In genomic region chr1:64950284-64950809, GRCh38 we compare ENCODE assay signal across 18 cellular contexts. TPM values are rescaled to one million over a fixed set of nuclear protein-coding genes. Genes with fewer than 3 reads are reported as not detected.
A peak's percentile ranks its signal among the peaks of the same experiment; 100 is the strongest.
DNase-seq lines count a peak whose midpoint lies in the region; ATAC-seq and TF ChIP-seq lines count a peak whose summit lies in the region.
"Had no signal": no experiment of that assay in that cellular context is flagged by ENCODE, and none has a peak within 500 bp of the region (broad histone marks: within the 10 kb centered on the region; RNA-seq: fewer than 3 reads in every experiment).

No MANE protein-coding gene starts in this region.

- no peak overlapping the region for H3K27ac ChIP-seq in CD8-positive, alpha-beta T cell (ENCODE audit: low read depth, low read length)
- H3K27ac ChIP-seq in mesendoderm (ENCODE audit: low read depth, low read length): no peak overlapping the region
- H3K27ac ChIP-seq: 22Rv1, tibial nerve had no signal

- no peak overlapping the region for H2AK5ac ChIP-seq in mesendoderm (ENCODE audit: low read length)

- peaks cover 6% of the 10 kb centered on the region for H3K79me1 ChIP-seq in mesendoderm (ENCODE audit: low read length)

- H3K9me3 Mint-ChIP-seq in CD8-positive, alpha-beta T cell: no peaks in the 10 kb centered on the region
- H3K9me3 Mint-ChIP-seq in activated T-helper 1 cell treated with anti-CD3 and anti-CD28 coated beads, Interleukin-12 subunit alpha, Interleukin-12 subunit beta, Interleukin-2, Interleukin-4 antibody, amounts not matched to agents 30 ng/mL and 10 ng/mL and 1 ng/mL, durations not matched to agents 14 hours and 24 hours and 36 hours: no peaks in the 10 kb centered on the region
- H3K9me3 Mint-ChIP-seq: mesothelial cell of epicardium; T-helper 1 cell treated with Interleukin-12 subunit alpha and Interleukin-12 subunit beta and Interleukin-4 antibody, amounts not matched to agents 30 μg/mL and 1 μg/mL, for 36 hours had no signal

- TF ChIP-seq CTCF in CD8-positive, alpha-beta T cell (IDR thresholded peaks at IDR 0.05): no peak

- no peak overlapping the region for H3K4ac ChIP-seq in mesendoderm (ENCODE audit: low read depth, low read length)

- no peaks in the 10 kb centered on the region for H3K9me3 ChIP-seq in CD8-positive, alpha-beta T cell (ENCODE audit: low read length)
- H3K9me3 ChIP-seq: tibial nerve had no signal

- no peaks in the 10 kb centered on the region for H3K27me3 Mint-ChIP-seq in CD8-positive, alpha-beta T cell (ENCODE audit: low read depth)
- no peaks in the 10 kb centered on the region for H3K27me3 Mint-ChIP-seq in activated T-helper 1 cell treated with anti-CD3 and anti-CD28 coated beads, Interleukin-12 subunit alpha, Interleukin-12 subunit beta, Interleukin-2, Interleukin-4 antibody, amounts not matched to agents 30 ng/mL and 10 ng/mL and 1 ng/mL, durations not matched to agents 14 hours and 24 hours and 36 hours (ENCODE audit: insufficient read depth)

- POLR2A ChIA-PET in CD8-positive, alpha-beta T cell (lab: Charles Lee): interaction anchor here (1.5 kb wide), 1 partner anchor 11 kb away, joined by 4 read pairs; no protein-coding TSS in a partner anchor

- peak; percentile 18 for DNase-seq in DMS53 (lab: John Stamatoyannopoulos, UW)
- no peak for DNase-seq in DMS53 treated with DMSO at 0.1 percent for 48 hours (lab: John Stamatoyannopoulos, UW; ENCODE audit: unreplicated experiment)
- no peak for DNase-seq in CD8-positive, alpha-beta T cell
- no peak for DNase-seq in activated T-helper 1 cell treated with anti-CD3 and anti-CD28 coated beads, Interleukin-12 subunit alpha, Interleukin-12 subunit beta, Interleukin-2, Interleukin-4 antibody, amounts not matched to agents 30 ng/mL and 10 ng/mL and 1 ng/mL, durations not matched to agents 14 hours and 24 hours and 36 hours (ENCODE audit: low spot score)
- DNase-seq in mesendoderm: no peak
- no peak for DNase-seq in putamen (ENCODE audit: low spot score)
- DNase-seq: activated CD4-positive, alpha-beta T cell treated with anti-CD3 and anti-CD28 coated beads for 1 hour; activated effector memory CD4-positive, alpha-beta T cell treated with anti-CD3 and anti-CD28 coated beads, Interleukin-2, amount 50 U/mL, for 16 hours; nucleus accumbens; stimulated activated CD4-positive, alpha-beta T cell treated with anti-CD3 and anti-CD28 coated beads, Interleukin-4, amount 100 ng/mL, for 1 hour; stimulated activated CD8-positive, alpha-beta memory T cell treated with anti-CD3 and anti-CD28 coated beads, Interleukin-4, amount 100 ng/mL, for 48 hours had no signal

- no peak overlapping the region for H2BK120ac ChIP-seq in mesendoderm (ENCODE audit: low read depth, low read length)

- H3K9ac ChIP-seq in mesendoderm (ENCODE audit: low read length): no peak overlapping the region

- H3K4me3 Mint-ChIP-seq in CD8-positive, alpha-beta T cell: peak overlapping the region; percentile 36
- H3K4me3 Mint-ChIP-seq in activated T-helper 1 cell treated with anti-CD3 and anti-CD28 coated beads, Interleukin-12 subunit alpha, Interleukin-12 subunit beta, Interleukin-2, Interleukin-4 antibody, amounts not matched to agents 30 ng/mL and 10 ng/mL and 1 ng/mL, durations not matched to agents 14 hours and 24 hours and 36 hours: no peak overlapping the region
- H3K4me3 Mint-ChIP-seq: mesothelial cell of epicardium; T-helper 1 cell treated with Interleukin-12 subunit alpha and Interleukin-12 subunit beta and Interleukin-4 antibody, amounts not matched to agents 30 μg/mL and 1 μg/mL, for 36 hours had no signal

- peaks cover 75% of the 10 kb centered on the region for H3K4me1 Mint-ChIP-seq in CD8-positive, alpha-beta T cell (ENCODE audit: low read depth)
- peaks cover 68% of the 10 kb centered on the region for H3K4me1 Mint-ChIP-seq in activated T-helper 1 cell treated with anti-CD3 and anti-CD28 coated beads, Interleukin-12 subunit alpha, Interleukin-12 subunit beta, Interleukin-2, Interleukin-4 antibody, amounts not matched to agents 30 ng/mL and 10 ng/mL and 1 ng/mL, durations not matched to agents 14 hours and 24 hours and 36 hours (ENCODE audit: low read depth)

- H3K23ac ChIP-seq in mesendoderm (ENCODE audit: low read length): no peak overlapping the region

- H3K79me2 ChIP-seq in mesendoderm (ENCODE audit: control insufficient read depth, insufficient read depth, low read length): no peaks in the 10 kb centered on the region

- no peak overlapping the region for H3K4me2 ChIP-seq in mesendoderm (ENCODE audit: low read length)

- no peak overlapping the region for H2BK5ac ChIP-seq in mesendoderm (ENCODE audit: low read length)

- H3K36me3 ChIP-seq in CD8-positive, alpha-beta T cell (ENCODE audit: insufficient read depth, low read length): no peaks in the 10 kb centered on the region
- H3K36me3 ChIP-seq in mesendoderm (ENCODE audit: control insufficient read depth, insufficient read depth, low read length): no peaks in the 10 kb centered on the region
- H3K36me3 ChIP-seq: tibial nerve had no signal

- H3K4me3 ChIP-seq in CD8-positive, alpha-beta T cell (ENCODE audit: low read depth, low read length): no peak overlapping the region
- H3K4me3 ChIP-seq in mesendoderm (ENCODE audit: low read length): no peak overlapping the region
- H3K4me3 ChIP-seq: tibial nerve had no signal

- peak overlapping the region; percentile 51 for H3K18ac ChIP-seq in mesendoderm (ENCODE audit: low read length)

- H4K8ac ChIP-seq in mesendoderm (ENCODE audit: low read depth, low read length): no peak overlapping the region

- peaks cover 82% of the 10 kb centered on the region for H3K4me1 ChIP-seq in CD8-positive, alpha-beta T cell (ENCODE audit: insufficient read depth, low read length)
- H3K4me1 ChIP-seq in mesendoderm (ENCODE audit: control insufficient read depth, low read depth, low read length): no peaks in the 10 kb centered on the region

- H3K36me3 Mint-ChIP-seq in CD8-positive, alpha-beta T cell: peaks cover 10% of the 10 kb centered on the region
- H3K36me3 Mint-ChIP-seq in activated T-helper 1 cell treated with anti-CD3 and anti-CD28 coated beads, Interleukin-12 subunit alpha, Interleukin-12 subunit beta, Interleukin-2, Interleukin-4 antibody, amounts not matched to agents 30 ng/mL and 10 ng/mL and 1 ng/mL, durations not matched to agents 14 hours and 24 hours and 36 hours (ENCODE audit: low read depth): no peaks in the 10 kb centered on the region

- CTCF ChIA-PET in CD8-positive, alpha-beta T cell (lab: Charles Lee): no interaction called here

- H2BK15ac ChIP-seq in mesendoderm (replicated peaks; ENCODE audit: low read depth): no peak overlapping the region

- no CpG with 5 or more reads among the region's 6 CpGs for WGBS in mesendoderm (ENCODE audit: extremely low coverage, insufficient coverage, low lambda C conversion rate)

- H4K5ac ChIP-seq in mesendoderm (ENCODE audit: low read length): no peak overlapping the region

- H3K27ac Mint-ChIP-seq in CD8-positive, alpha-beta T cell: peak overlapping the region; percentile 28
- peak overlapping the region; percentile 18 for H3K27ac Mint-ChIP-seq in activated T-helper 1 cell treated with anti-CD3 and anti-CD28 coated beads, Interleukin-12 subunit alpha, Interleukin-12 subunit beta, Interleukin-2, Interleukin-4 antibody, amounts not matched to agents 30 ng/mL and 10 ng/mL and 1 ng/mL, durations not matched to agents 14 hours and 24 hours and 36 hours
- H3K27ac Mint-ChIP-seq: mesothelial cell of epicardium; T-helper 1 cell treated with Interleukin-12 subunit alpha and Interleukin-12 subunit beta and Interleukin-4 antibody, amounts not matched to agents 30 μg/mL and 1 μg/mL, for 36 hours had no signal

- intact Hi-C loops in CD8-positive, alpha-beta T cell (cut with DNase I, micrococcal nuclease): loop anchor here in 1 of 2 experiments (2.0 kb wide), 1 partner anchor 14 kb away; no protein-coding TSS in a partner anchor
- intact Hi-C loops in activated T-helper 1 cell treated with anti-CD3 and anti-CD28 coated beads, Interleukin-12 subunit alpha, Interleukin-12 subunit beta, Interleukin-2, Interleukin-4 antibody, amounts not matched to agents 30 ng/mL and 10 ng/mL and 1 ng/mL, durations not matched to agents 14 hours and 24 hours and 36 hours (cut with micrococcal nuclease): no loop called here

- no peak overlapping the region for H3K56ac ChIP-seq in mesendoderm (ENCODE audit: low read length)

- no peaks in the 10 kb centered on the region for H3K27me3 ChIP-seq in CD8-positive, alpha-beta T cell (ENCODE audit: insufficient read depth, low read length)
- no peaks in the 10 kb centered on the region for H3K27me3 ChIP-seq in mesendoderm (ENCODE audit: insufficient read depth, low read length, poor library complexity)
- H3K27me3 ChIP-seq: tibial nerve had no signal

- ATAC-seq in CD8-positive, alpha-beta T cell: no peak
- ATAC-seq in GM18907 (IDR thresholded peaks at IDR 0.05; ENCODE audit: unreplicated experiment) (no peak), GM21447 (IDR thresholded peaks at IDR 0.05; ENCODE audit: unreplicated experiment) (no peak)
- ATAC-seq: HCT116 had no signal

RNA-seq across cellular contexts. Expression of gene JAK1, which starts 16.0 kb away (rescaled TPM):
- total RNA-seq in CD8-positive, alpha-beta T cell: 100 to 1,000 TPM; 280 to 298 TPM
- 102 TPM in 2 replicates for total RNA-seq in activated T-helper 1 cell treated with anti-CD3 and anti-CD28 coated beads, Interleukin-12 subunit alpha, Interleukin-12 subunit beta, Interleukin-2, Interleukin-4 antibody, amounts not matched to agents 30 ng/mL and 10 ng/mL and 1 ng/mL, durations not matched to agents 14 hours and 24 hours and 36 hours
- 9.6 TPM for polyA plus RNA-seq in mesendoderm (2013, experiment 1 of 2)
- polyA plus RNA-seq in mesendoderm (2013, experiment 2 of 2): 10.0 TPM
